In the genomic region with DNA sequence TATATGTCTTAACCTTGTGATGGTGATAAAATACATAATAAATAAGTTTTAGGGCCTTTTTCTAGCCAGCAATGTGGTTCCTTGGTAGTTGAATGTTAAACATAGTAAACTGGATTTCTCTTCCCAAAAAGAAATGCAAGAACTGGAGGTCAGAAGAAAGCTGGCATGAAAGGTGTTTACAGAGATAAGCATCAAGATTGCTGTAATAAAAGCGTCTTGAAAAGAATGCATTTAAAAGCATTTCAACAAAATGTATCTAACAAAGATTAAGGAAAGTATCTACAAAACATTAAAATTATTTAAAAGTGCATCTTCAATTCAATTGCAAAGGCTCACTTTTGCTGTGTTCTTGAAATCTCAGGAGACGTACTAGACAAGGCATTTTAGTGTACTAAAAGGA, we compare ENCODE assay signal across 32 cellular contexts.
DNase-seq lines count a peak whose midpoint lies in the region; ATAC-seq and TF ChIP-seq lines count a peak whose summit lies in the region.
"Had no signal": no experiment of that assay in that cellular context is flagged by ENCODE, and none has a peak within 500 bp of the region (broad histone marks: within the 10 kb centered on the region; RNA-seq: fewer than 3 reads in every experiment).

No MANE protein-coding gene starts in this region.

- no peak overlapping the region for H3K4ac ChIP-seq in neuronal stem cell (ENCODE audit: low read length)

- H2BK12ac ChIP-seq in neuronal stem cell (ENCODE audit: low read length): no peak overlapping the region

- no peaks in the 10 kb centered on the region for H3K36me3 ChIP-seq in GM23338 (ENCODE audit: insufficient read depth)
- no peaks in the 10 kb centered on the region for H3K36me3 ChIP-seq in HEK293 (ENCODE audit: control insufficient read depth in 2 of 2, insufficient read depth in 1 of 2, low read length in 2 of 2)
- no peaks in the 10 kb centered on the region for H3K36me3 ChIP-seq in neuronal stem cell (replicated peaks in 1 of 2; ENCODE audit: control insufficient read depth in 2 of 2, insufficient read depth in 2 of 2, low read length in 2 of 2)
- no peaks in the 10 kb centered on the region for H3K36me3 ChIP-seq in CD8-positive, alpha-beta T cell (ENCODE audit: insufficient read depth, low read length)
- no peaks in the 10 kb centered on the region for H3K36me3 ChIP-seq in heart right ventricle
- H3K36me3 ChIP-seq: BE2C; BLaER1; BLaER1 treated with 17β-estradiol and CSF1 and Interleukin-3, amounts not matched to agents 10 nM and 100 nM had no signal

- H3K14ac ChIP-seq in neuronal stem cell (ENCODE audit: low read length): no peak overlapping the region

- no peak overlapping the region for H2BK120ac ChIP-seq in neuronal stem cell (ENCODE audit: low read depth, low read length)

- no peak overlapping the region for H3K23ac ChIP-seq in neuronal stem cell (ENCODE audit: low read depth, low read length, poor library complexity)

- H2BK15ac ChIP-seq in neuronal stem cell (ENCODE audit: low read length): no peak overlapping the region

- no peaks in the 10 kb centered on the region for H3K27me3 Mint-ChIP-seq in GM23338 (ENCODE audit: insufficient read depth, low read depth, poor library complexity)
- no peaks in the 10 kb centered on the region for H3K27me3 Mint-ChIP-seq in CD8-positive, alpha-beta T cell (ENCODE audit: low read depth)
- no peaks in the 10 kb centered on the region for H3K27me3 Mint-ChIP-seq in T-helper 2 cell treated with Interferon-gamma antibody and Interleukin-4, amounts not matched to agents 5 μg/mL and 100 μg/mL, for 36 hours (ENCODE audit: low read depth)
- H3K27me3 Mint-ChIP-seq: B cell; CD4-positive, alpha-beta memory T cell; CD4-positive, alpha-beta T cell; CD4-positive, CD25-positive, alpha-beta regulatory T cell; CD8-positive, alpha-beta memory T cell had no signal

- WGBS in neuronal stem cell (ENCODE audit: extremely low coverage in 2 of 2, insufficient read length in 2 of 2, insufficient replicate concordance in 1 of 2), 2 donors: no CpG with 5 or more reads among the region's 2 CpGs
- WGBS in heart right ventricle, 2 donors: 74 to 78% methylated on average over 2 of the region's 2 CpGs

- no peak overlapping the region for H3K27ac Mint-ChIP-seq in GM23338
- no peak overlapping the region for H3K27ac Mint-ChIP-seq in CD8-positive, alpha-beta T cell
- no peak overlapping the region for H3K27ac Mint-ChIP-seq in T-helper 2 cell treated with Interferon-gamma antibody and Interleukin-4, amounts not matched to agents 5 μg/mL and 100 μg/mL, for 36 hours
- H3K27ac Mint-ChIP-seq: B cell; CD14-positive monocyte; CD4-positive, alpha-beta memory T cell; CD4-positive, alpha-beta T cell; CD4-positive, CD25-positive, alpha-beta regulatory T cell; CD8-positive, alpha-beta memory T cell had no signal

- TF ChIP-seq CTCF in GM23338 (conservative IDR thresholded peaks at IDR 0.05; ENCODE audit: low read depth in 2 of 2): no peak
- no peak for TF ChIP-seq CTCF in HEK293 (tag by site-specific recombination; IDR thresholded peaks at IDR 0.05)
- no peak for TF ChIP-seq CTCF in CD8-positive, alpha-beta T cell (IDR thresholded peaks at IDR 0.05)
- TF ChIP-seq CTCF in heart right ventricle (IDR thresholded peaks at IDR 0.05): no peak

- H3K4me1 Mint-ChIP-seq in GM23338: peaks cover 18% of the 10 kb centered on the region; the same call in 2 of the 3 replicates
- H3K4me1 Mint-ChIP-seq in CD8-positive, alpha-beta T cell (ENCODE audit: low read depth): no peaks in the 10 kb centered on the region
- H3K4me1 Mint-ChIP-seq in T-helper 2 cell treated with Interferon-gamma antibody and Interleukin-4, amounts not matched to agents 5 μg/mL and 100 μg/mL, for 36 hours (ENCODE audit: low read depth): no peaks in the 10 kb centered on the region
- H3K4me1 Mint-ChIP-seq: B cell; CD14-positive monocyte; CD4-positive, alpha-beta memory T cell; CD4-positive, CD25-positive, alpha-beta regulatory T cell; CD8-positive, alpha-beta memory T cell had no signal

- H3K9me3 Mint-ChIP-seq in GM23338: no peaks in the 10 kb centered on the region
- H3K9me3 Mint-ChIP-seq in CD8-positive, alpha-beta T cell: no peaks in the 10 kb centered on the region
- no peaks in the 10 kb centered on the region for H3K9me3 Mint-ChIP-seq in T-helper 2 cell treated with Interferon-gamma antibody and Interleukin-4, amounts not matched to agents 5 μg/mL and 100 μg/mL, for 36 hours
- H3K9me3 Mint-ChIP-seq: CD14-positive monocyte had no signal

- H2BK5ac ChIP-seq in neuronal stem cell (ENCODE audit: low read length): no peak overlapping the region

- H3K4me3 Mint-ChIP-seq in GM23338: no peak overlapping the region
- H3K4me3 Mint-ChIP-seq in CD8-positive, alpha-beta T cell: no peak overlapping the region
- no peak overlapping the region for H3K4me3 Mint-ChIP-seq in T-helper 2 cell treated with Interferon-gamma antibody and Interleukin-4, amounts not matched to agents 5 μg/mL and 100 μg/mL, for 36 hours
- H3K4me3 Mint-ChIP-seq: B cell; CD14-positive monocyte; CD4-positive, alpha-beta memory T cell; CD4-positive, alpha-beta T cell; CD4-positive, CD25-positive, alpha-beta regulatory T cell; CD8-positive, alpha-beta memory T cell had no signal

- intact Hi-C loops in CD8-positive, alpha-beta T cell (cut with DNase I, micrococcal nuclease): no loop called here
- intact Hi-C loops in heart right ventricle (cut with DNase I): no loop called here

- H2AFZ ChIP-seq in GM23338 (no peak overlapping the region; the same call in 1 of the 2 replicates), neuronal stem cell (ENCODE audit: low read length) (peak overlapping the region; percentile 21)

- H3K9me2 ChIP-seq in GM23338 (ENCODE audit: insufficient read depth): no peaks in the 10 kb centered on the region

- no peak overlapping the region for H3K27ac ChIP-seq in GM23338 (ENCODE audit: low read depth)
- no peak overlapping the region for H3K27ac ChIP-seq in HEK293 (ENCODE audit: extremely low read depth, low read depth, low read length)
- no peak overlapping the region for H3K27ac ChIP-seq in neuronal stem cell (replicated peaks; ENCODE audit: low read length)
- no peak overlapping the region for H3K27ac ChIP-seq in CD8-positive, alpha-beta T cell (ENCODE audit: low read depth, low read length)
- no peak overlapping the region for H3K27ac ChIP-seq in heart right ventricle
- H3K27ac ChIP-seq: 22Rv1; A549; BLaER1; BLaER1 treated with 17β-estradiol and CSF1 and Interleukin-3, amounts not matched to agents 10 nM and 100 nM; C4-2B had no signal

- H3K9me3 ChIP-seq in HEK293 (ENCODE audit: control insufficient read depth, insufficient read depth, low read depth, low read length): no peaks in the 10 kb centered on the region
- no peaks in the 10 kb centered on the region for H3K9me3 ChIP-seq in neuronal stem cell (replicated peaks in 1 of 2; ENCODE audit: control insufficient read depth in 2 of 2, insufficient read depth in 1 of 2, low read depth in 1 of 2, low read length in 2 of 2)
- H3K9me3 ChIP-seq in CD8-positive, alpha-beta T cell (ENCODE audit: low read length): no peaks in the 10 kb centered on the region
- no peaks in the 10 kb centered on the region for H3K9me3 ChIP-seq in heart right ventricle
- H3K9me3 ChIP-seq: A549; BE2C; BLaER1; BLaER1 treated with 17β-estradiol and CSF1 and Interleukin-3, amounts not matched to agents 10 nM and 100 nM; Caco-2 had no signal

- H3K79me2 ChIP-seq in GM23338 (replicated peaks; ENCODE audit: insufficient read depth): no peaks in the 10 kb centered on the region

- H3K27me3 ChIP-seq in GM23338 (ENCODE audit: insufficient read depth) (no peaks in the 10 kb centered on the region), neuronal stem cell (ENCODE audit: control insufficient read depth in 3 of 3, insufficient read depth in 3 of 3, low read depth in 1 of 3, low read length in 3 of 3) (no peaks in the 10 kb centered on the region), heart right ventricle (no peaks in the 10 kb centered on the region)
- H3K27me3 ChIP-seq in CD8-positive, alpha-beta T cell (ENCODE audit: insufficient read depth, low read length): no peaks in the 10 kb centered on the region
- H3K27me3 ChIP-seq: BE2C; BLaER1; BLaER1 treated with 17β-estradiol and CSF1 and Interleukin-3, amounts not matched to agents 10 nM and 100 nM had no signal

- no peak overlapping the region for H4K8ac ChIP-seq in neuronal stem cell (ENCODE audit: low read depth, low read length)

- CTCF ChIA-PET in HEK293 (lab: Yijun Ruan, JAX): no interaction called here
- CTCF ChIA-PET in CD8-positive, alpha-beta T cell (lab: Charles Lee): no interaction called here

- no peak for DNase-seq in GM23338 (ENCODE audit: low spot score)
- DNase-seq in neuronal stem cell (ENCODE audit: low spot score): no peak
- DNase-seq in CD8-positive, alpha-beta T cell: no peak
- no peak for DNase-seq in T-helper 2 cell treated with Interferon-gamma antibody and Interleukin-4, amounts not matched to agents 5 μg/mL and 100 μg/mL, for 36 hours (ENCODE audit: low spot score)
- no peak for DNase-seq in heart right ventricle
- DNase-seq: 8988T; ACHN; AML-193; BE2C; C1 segment of cervical spinal cord; Caco-2; Calu3; CD4-positive, alpha-beta memory T cell; CD4-positive, alpha-beta T cell; CD4-positive, CD25-positive, alpha-beta regulatory T cell; CD8-positive, alpha-beta memory T cell; COR-L47; DMS 273 treated with DMSO at 0.1 percent for 48 hours; DMS153; DMS53; DMS79; DMS79 treated with DMSO at 0.1 percent for 48 hours; DND-41; EL had no signal

- peak overlapping the region; percentile 39; the same call in 1 of the 2 replicates for H3K4me2 ChIP-seq in GM23338
- no peak overlapping the region for H3K4me2 ChIP-seq in neuronal stem cell (ENCODE audit: insufficient read depth, low read length, poor library complexity, severe bottlenecking)
- H3K4me2 ChIP-seq: A549; BLaER1; BLaER1 treated with 17β-estradiol and CSF1 and Interleukin-3, amounts not matched to agents 10 nM and 100 nM had no signal

- no peak overlapping the region for H3K18ac ChIP-seq in neuronal stem cell (ENCODE audit: low read length)

- POLR2A ChIA-PET in HEK293 (lab: Yijun Ruan, JAX): no interaction called here
- POLR2A ChIA-PET in CD8-positive, alpha-beta T cell (lab: Charles Lee): no interaction called here

- no peak overlapping the region for H2AK5ac ChIP-seq in neuronal stem cell (ENCODE audit: low read depth, low read length)

- no peak overlapping the region for H3K4me3 ChIP-seq in GM23338
- no peak overlapping the region for H3K4me3 ChIP-seq in HEK293 (ENCODE audit: low read depth, low read length)
- H3K4me3 ChIP-seq in neuronal stem cell (ENCODE audit: low read length in 2 of 2): no peak overlapping the region
- no peak overlapping the region for H3K4me3 ChIP-seq in CD8-positive, alpha-beta T cell (ENCODE audit: low read depth, low read length)
- H3K4me3 ChIP-seq in heart right ventricle: no peak overlapping the region
- H3K4me3 ChIP-seq: A549; BLaER1; BLaER1 treated with 17β-estradiol and CSF1 and Interleukin-3, amounts not matched to agents 10 nM and 100 nM had no signal

- no peaks in the 10 kb centered on the region for H3K36me3 Mint-ChIP-seq in GM23338 (ENCODE audit: low read depth)
- H3K36me3 Mint-ChIP-seq in CD8-positive, alpha-beta T cell: no peaks in the 10 kb centered on the region
- H3K36me3 Mint-ChIP-seq in T-helper 2 cell treated with Interferon-gamma antibody and Interleukin-4, amounts not matched to agents 5 μg/mL and 100 μg/mL, for 36 hours (ENCODE audit: low read depth): no peaks in the 10 kb centered on the region
- H3K36me3 Mint-ChIP-seq: CD14-positive monocyte; CD4-positive, alpha-beta memory T cell; CD4-positive, CD25-positive, alpha-beta regulatory T cell; CD8-positive, alpha-beta memory T cell had no signal

- no peaks in the 10 kb centered on the region for H3F3A ChIP-seq in GM23338 (replicated peaks; ENCODE audit: low read depth)

- H4K20me1 ChIP-seq in GM23338 (replicated peaks; ENCODE audit: insufficient read depth): no peaks in the 10 kb centered on the region
- H4K20me1 ChIP-seq: BLaER1; BLaER1 treated with 17β-estradiol and CSF1 and Interleukin-3, amounts not matched to agents 10 nM and 100 nM had no signal

- H3K4me1 ChIP-seq in GM23338 (ENCODE audit: insufficient read depth) (peaks cover 23% of the 10 kb centered on the region), HEK293 (ENCODE audit: control insufficient read depth, insufficient read depth, low read length) (peaks cover 5% of the 10 kb centered on the region), neuronal stem cell (ENCODE audit: control insufficient read depth in 2 of 2, insufficient read depth in 1 of 2, low read depth in 1 of 2, low read length in 2 of 2) (peaks cover 2 to 24% of the 10 kb centered on the region in 2 donors), heart right ventricle (peaks cover 0 to 7% (median 0%) of the 10 kb centered on the region in 9 donors)
- H3K4me1 ChIP-seq in CD8-positive, alpha-beta T cell (ENCODE audit: insufficient read depth, low read length): no peaks in the 10 kb centered on the region
- H3K4me1 ChIP-seq: A549; BE2C; BLaER1; BLaER1 treated with 17β-estradiol and CSF1 and Interleukin-3, amounts not matched to agents 10 nM and 100 nM; Caco-2 had no signal

- H4K91ac ChIP-seq in neuronal stem cell (ENCODE audit: low read depth, low read length, poor library complexity): no peak overlapping the region

- H3K9ac ChIP-seq in neuronal stem cell (ENCODE audit: low read depth, low read length, poor library complexity): no peak overlapping the region
- H3K9ac ChIP-seq: BLaER1; BLaER1 treated with 17β-estradiol and CSF1 and Interleukin-3, amounts not matched to agents 10 nM and 100 nM had no signal

- no peaks in the 10 kb centered on the region for H3K79me1 ChIP-seq in neuronal stem cell (ENCODE audit: low read depth, low read length)

- no peak for ATAC-seq in GM23338
- ATAC-seq in CD8-positive, alpha-beta T cell: no peak
- no peak for ATAC-seq in heart right ventricle
- ATAC-seq: A549 had no signal
